8 cellular contexts compared by ENCODE assay signal in genomic region chr12:51391047-51391837, GRCh38. TPM values are rescaled to one million over a fixed set of nuclear protein-coding genes. Genes with fewer than 3 reads are reported as not detected.
A peak's percentile ranks its signal among the peaks of the same experiment; 100 is the strongest.
DNase-seq lines count a peak whose midpoint lies in the region; ATAC-seq and TF ChIP-seq lines count a peak whose summit lies in the region.

Gene GALNT6 (minus strand): TSS chr12:51391406. CDS start chr12:51379781, 11,625 bp downstream.

- H3K4me1 Mint-ChIP-seq in naive thymus-derived CD8-positive, alpha-beta T cell, result peaks cover 49 to 86% (median 84%) of the 10 kb centered on the region in 4 donors

- H3K27ac Mint-ChIP-seq in naive thymus-derived CD8-positive, alpha-beta T cell, result peak within 1 kb of the TSS; percentile 78 to 95 (median 90)

- POLR2A ChIA-PET in naive thymus-derived CD8-positive, alpha-beta T cell (lab: Charles Lee), result interaction anchor here (0.8 to 2.9 kb wide), 5 partner anchors 10 to 22 kb away, joined by 3 to 12 read pairs (median 4); no protein-coding TSS in a partner anchor

- H3K9me3 Mint-ChIP-seq in naive thymus-derived CD8-positive, alpha-beta T cell, result no peaks in the 10 kb centered on the region

- TF ChIP-seq CTCF in GM13977 (IDR thresholded peaks at IDR 0.05; ENCODE audit: extremely low read depth, insufficient read depth, missing control alignments), result no peak

- H3K27me3 Mint-ChIP-seq in naive thymus-derived CD8-positive, alpha-beta T cell, result no peaks in the 10 kb centered on the region

- in situ Hi-C loops in GM13977 (cut with MboI; ENCODE audit: low pct_unique_long_range_greater_than_20kb, low sequenced_read_pairs, unreplicated experiment), result no loop called here

- peak within 1 kb of the TSS; percentile 85 for H3K27ac ChIP-seq in epithelial cell of prostate

- peak within 1 kb of the TSS; percentile 88 to 95 (median 92) for H3K4me3 Mint-ChIP-seq in naive thymus-derived CD8-positive, alpha-beta T cell

- peak; percentile 54 for ATAC-seq in HG02852 (IDR thresholded peaks at IDR 0.05; ENCODE audit: unreplicated experiment)
- peak; percentile 71 to 75 for ATAC-seq in naive thymus-derived CD8-positive, alpha-beta T cell
- peak; percentile 48 for ATAC-seq in stimulated activated naive CD8-positive, alpha-beta T cell treated with anti-CD3 and anti-CD28 coated beads, Interleukin-15, Interleukin-2, amounts not matched to agents 100 U/mL and 50 U/mL, for 24 hours

- no peaks in the 10 kb centered on the region for H3K36me3 Mint-ChIP-seq in naive thymus-derived CD8-positive, alpha-beta T cell

- DNase-seq in GM13977 (ENCODE audit: low spot score) (peak; percentile 88), NCI-H748 treated with DMSO at 0.1 percent for 48 hours (lab: John Stamatoyannopoulos, UW) (peak; percentile 21), epithelial cell of prostate (ENCODE audit: low read depth, low spot score) (no peak), epidermal melanocyte (ENCODE audit: insufficient read length, low spot score) (no peak)
- DNase-seq in activated CD8-positive, alpha-beta memory T cell treated with anti-CD3 and anti-CD28 coated beads, Interleukin-2, amount 50 U/mL, for 1 hour (ENCODE audit: extremely low read depth), result peak; percentile 34
- DNase-seq in naive thymus-derived CD8-positive, alpha-beta T cell, result peak; percentile 52 to 78 (median 66)
- DNase-seq in stimulated activated naive CD8-positive, alpha-beta T cell treated with anti-CD3 and anti-CD28 coated beads, Interleukin-15, Interleukin-2, amounts not matched to agents 100 U/mL and 50 U/mL, for 24 hours, result peak; percentile 80

RNA-seq across cellular contexts. Expression of gene GALNT6, which starts in this region (rescaled TPM):
- 1 to 10 TPM; 1.5 to 1.9 TPM for total RNA-seq in naive thymus-derived CD8-positive, alpha-beta T cell
- 1 to 10 TPM; 4.4 to 8.3 (median 4.6) TPM for polyA plus RNA-seq in naive thymus-derived CD8-positive, alpha-beta T cell

Comparison
In these comparisons a context has a peak if more than half of its experiments do, and no peak if none do; other contexts are left out.
1. DNase-seq: peak in GM13977 (single experiment), NCI-H748 treated with DMSO at 0.1 percent for 48 hours (single experiment), activated CD8-positive, alpha-beta memory T cell treated with anti-CD3 and anti-CD28 coated beads, Interleukin-2, amount 50 U/mL, for 1 hour (single experiment), naive thymus-derived CD8-positive, alpha-beta T cell (10 of 10) and stimulated activated naive CD8-positive, alpha-beta T cell treated with anti-CD3 and anti-CD28 coated beads, Interleukin-15, Interleukin-2, amounts not matched to agents 100 U/mL and 50 U/mL, for 24 hours (single experiment); none in epithelial cell of prostate (single experiment) and epidermal melanocyte (single experiment).
2. Peak in every context shown above with its lines, with median percentiles within 50 percentile points of each other: ATAC-seq.